Comparison of ENCODE assay signal across 7 cellular contexts in the genomic region with DNA sequence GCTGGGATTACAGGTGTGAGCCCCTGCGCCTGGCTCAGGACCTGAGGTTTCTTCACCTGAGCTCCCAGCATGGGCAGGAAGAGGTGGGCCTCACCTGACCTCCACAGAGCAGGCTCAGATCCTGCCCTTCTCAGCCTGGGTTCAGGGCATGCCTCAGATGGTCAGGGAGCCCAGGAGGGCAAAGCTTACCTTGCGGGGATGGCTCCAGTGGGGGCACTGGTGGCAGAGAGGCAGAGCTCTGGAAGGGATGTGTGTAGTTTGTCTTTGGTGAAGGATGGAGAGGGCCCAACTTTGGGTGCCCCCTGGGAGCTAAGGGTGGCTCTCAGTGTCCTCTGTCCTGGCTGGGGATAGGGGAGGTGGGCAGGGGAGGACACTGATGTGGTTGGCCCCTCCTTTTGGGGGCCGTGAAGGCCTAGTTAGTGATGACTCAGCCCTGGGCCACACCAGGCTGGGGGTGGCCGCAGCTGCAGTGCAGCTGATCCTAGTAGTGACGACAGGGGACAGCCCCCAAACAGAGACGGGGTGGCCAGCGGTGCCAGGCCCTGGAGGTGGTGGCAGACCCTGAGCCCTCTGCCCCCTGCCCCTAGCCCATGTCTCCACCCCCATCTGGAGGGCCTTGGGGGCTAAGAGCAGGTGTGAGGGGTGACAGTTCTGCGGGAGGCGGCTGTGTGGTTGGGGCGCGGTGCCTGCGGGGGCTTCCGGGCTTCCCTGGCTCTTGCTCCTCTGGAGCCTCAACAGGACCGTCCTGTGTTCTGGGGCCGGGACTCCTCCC. TPM values are rescaled to one million over a fixed set of nuclear protein-coding genes. Genes with fewer than 3 reads are reported as not detected.
DNase-seq lines count a peak whose midpoint lies in the region; ATAC-seq, FAIRE-seq and TF ChIP-seq lines count a peak whose summit lies in the region.
"Had no signal": no experiment of that assay in that cellular context is flagged by ENCODE, and none has a peak within 500 bp of the region (broad histone marks: within the 10 kb centered on the region; RNA-seq: fewer than 3 reads in every experiment).

No MANE protein-coding gene starts in this region.

- H3K4me3 ChIP-seq in H1 (ENCODE audit: extremely low read depth in 1 of 4, insufficient read depth in 2 of 4, low read depth in 3 of 4, low read length in 4 of 4) = no peak overlapping the region

- no peak overlapping the region for H2BK20ac ChIP-seq in H1 (ENCODE audit: low read length)

- H2BK15ac ChIP-seq in H1 (ENCODE audit: low read length) = no peak overlapping the region

- H2BK12ac ChIP-seq in H1 (ENCODE audit: low read depth, low read length) = no peak overlapping the region

- H3K27ac ChIP-seq in H1 (ENCODE audit: low read depth, low read length) = no peak overlapping the region

- no peak overlapping the region for H3K56ac ChIP-seq in H1 (replicated peaks; ENCODE audit: insufficient read length, low read depth, low read length)

- H2BK5ac ChIP-seq in H1 (ENCODE audit: low read depth, low read length) = no peak overlapping the region

- H2AFZ ChIP-seq in H1 (ENCODE audit: low read length) = no peak overlapping the region

- POLR2A ChIA-PET in H1 (lab: Charles Lee; ENCODE audit: partially characterized antibody) = interaction anchor here (0.8 to 2.4 kb wide), 4 partner anchors 9 to 119 kb away, joined by 3 to 9 read pairs (median 4); a partner anchor contains a TSS

- FAIRE-seq in H1 (lab: Jason Lieb, UNC) = no peak

- no peak for TF ChIP-seq CTCF in H1 (IDR thresholded peaks at IDR 0.05; ENCODE audit: control extremely low read depth in 1 of 3, insufficient read depth in 1 of 3, low read depth in 1 of 3, low read length in 3 of 3)

- no peak for TF ChIP-seq POLR2A in H1 (IDR thresholded peaks at IDR 0.05; ENCODE audit: control extremely low read depth in 1 of 2, low read depth in 2 of 2, low read length in 2 of 2)

- no peaks in the 10 kb centered on the region for H3K79me1 ChIP-seq in H1 (ENCODE audit: low read depth, low read length)

- no peaks in the 10 kb centered on the region for H3K9me3 ChIP-seq in H1 (ENCODE audit: insufficient read depth in 2 of 2, low read depth in 1 of 2, low read length in 1 of 2)

- 85% methylated on average over 7 of the region's 15 CpGs; no CpG with 5 or more reads in 1 of the 2 experiments for WGBS in H1 (ENCODE audit: extremely low coverage in 1 of 2, insufficient coverage in 1 of 2, insufficient read length in 1 of 2, insufficient replicate concordance in 2 of 2, low coverage in 1 of 2, low lambda C conversion rate in 2 of 2, missing lambda C conversion rate in 1 of 2), 2 experiments

- no peak overlapping the region for H3K23ac ChIP-seq in H1 (ENCODE audit: insufficient read length)

- H3K23me2 ChIP-seq in H1 (ENCODE audit: low read depth, low read length) = peaks cover 1% of the 10 kb centered on the region; the same call in 1 of the 2 replicates

- no peak overlapping the region for H4K91ac ChIP-seq in H1 (replicated peaks; ENCODE audit: insufficient read length, low read length)

- no peak overlapping the region for H3K4me2 ChIP-seq in H1 (ENCODE audit: insufficient read depth in 1 of 2, low read depth in 2 of 2, low read length in 2 of 2)

- DNase-seq in EH (ENCODE audit: low read depth) (peak; percentile 69), H1 (ENCODE audit: low read depth in 1 of 2, low spot score in 2 of 2) (no peak), occipital lobe (lab: John Stamatoyannopoulos, UW) (peak; percentile 43), NCI-H1105 treated with DMSO at 0.1 percent for 48 hours (lab: John Stamatoyannopoulos, UW) (no peak)
- DNase-seq: DND-41 had no signal

- H2BK120ac ChIP-seq in H1 (replicated peaks; ENCODE audit: low read depth, low read length) = no peak overlapping the region

- H4K5ac ChIP-seq in H1 (ENCODE audit: insufficient read length, low read depth, low read length) = no peak overlapping the region

- H3K18ac ChIP-seq in H1 (ENCODE audit: extremely low read depth, low read length) = no peak overlapping the region

- H2AK5ac ChIP-seq in H1 (ENCODE audit: low read depth, low read length) = no peak overlapping the region

- ATAC-seq in HG03280 (IDR thresholded peaks at IDR 0.05; ENCODE audit: unreplicated experiment) (no peak), GM19023 (IDR thresholded peaks at IDR 0.05; ENCODE audit: unreplicated experiment) (no peak)

- no peaks in the 10 kb centered on the region for H3K79me2 ChIP-seq in H1 (ENCODE audit: control insufficient read depth in 1 of 2, insufficient read depth in 2 of 2, low read length in 2 of 2)

- CTCF ChIA-PET in H1 (lab: Charles Lee; ENCODE audit: partially characterized antibody) = interaction anchor here (0.7 to 2.3 kb wide), 7 partner anchors 9 to 59 kb away, joined by 3 to 16 read pairs (median 5); a partner anchor contains a TSS

- H4K8ac ChIP-seq in H1 (ENCODE audit: extremely low read depth, insufficient read depth, low read length) = peak overlapping the region; percentile 51; the same call in 1 of the 2 replicates

- H3K14ac ChIP-seq in H1 (ENCODE audit: insufficient read length) = no peak overlapping the region

- H3K4ac ChIP-seq in H1 (replicated peaks; ENCODE audit: insufficient read length, low read depth, low read length) = no peak overlapping the region

- H3K27me3 ChIP-seq in H1 (replicated peaks in 1 of 4; ENCODE audit: control insufficient read depth in 3 of 4, extremely low read depth in 1 of 4, insufficient read depth in 3 of 4, low read length in 3 of 4) = peaks cover 0 to 8% (median 7%) of the 10 kb centered on the region in 4 experiments; a peak in 5 of 7 replicates

- no peak for TF ChIP-seq EP300 in H1 (IDR thresholded peaks at IDR 0.05; ENCODE audit: borderline replicate concordance in 1 of 2, low read depth in 2 of 2, low read length in 2 of 2)

- no peaks in the 10 kb centered on the region for H3K36me3 ChIP-seq in H1 (ENCODE audit: control insufficient read depth in 2 of 4, insufficient read depth in 4 of 4, low read length in 3 of 4)

- no peak for TF ChIP-seq RAD21 in H1 (IDR thresholded peaks at IDR 0.05 in 1 of 2, conservative IDR thresholded peaks at IDR 0.05 in 1 of 2; ENCODE audit: low read depth in 2 of 2, low read length in 2 of 2)

- no peak overlapping the region for H3K9ac ChIP-seq in H1 (replicated peaks in 1 of 4; ENCODE audit: extremely low read depth in 1 of 4, low read depth in 3 of 4, low read length in 3 of 4)

- peaks cover 0 to 6% (median 2%) of the 10 kb centered on the region in 4 experiments; a peak in 5 of 7 replicates for H3K4me1 ChIP-seq in H1 (replicated peaks in 1 of 4; ENCODE audit: control insufficient read depth in 3 of 4, insufficient read depth in 4 of 4, low read length in 3 of 4)

- H4K20me1 ChIP-seq in H1 (replicated peaks in 1 of 2; ENCODE audit: control insufficient read depth in 1 of 2, insufficient read depth in 2 of 2, low read length in 2 of 2) = peaks cover 0 to 9% of the 10 kb centered on the region in 2 experiments

RNA-seq across cellular contexts. Expression of a gene that starts 5.8 kb away (rescaled TPM):
- 19.3 and 19.6 TPM in 2 replicates for total RNA-seq in H1 (2021; fragmentation: NEBNext Ultra II Directional; extraction: Animal tissue kit (Norgen Biotek cat#: 25700))
- 13.9 and 22.4 TPM in 2 replicates for polyA plus RNA-seq in H1 (2011; rRNA removed)
- 14.3 TPM for polyA plus RNA-seq in H1 (2011; cell fraction: cytosol; rRNA removed)
- polyA plus RNA-seq in H1 (2011; cell fraction: nucleus; rRNA removed) = 15.4 TPM
- 6.9 to 18.2 TPM (median 15.2 TPM) in 4 replicates for polyA plus RNA-seq in H1 (2012, experiment 1 of 2)
- polyA plus RNA-seq in H1 (2012, experiment 2 of 2) = 11.5 TPM
- polyA plus RNA-seq in H1 (2013, experiment 1 of 2) = 16.9 TPM
- 16.5 TPM for polyA plus RNA-seq in H1 (2013, experiment 2 of 2)
- 2.1 and 3.3 TPM in 2 replicates for polyA minus RNA-seq in H1 (2011; rRNA and poly(A)+ RNA removed)
- 10.2 TPM for polyA minus RNA-seq in H1 (2011; cell fraction: cytosol; rRNA and poly(A)+ RNA removed)
- polyA minus RNA-seq in H1 (2011; cell fraction: nucleus; rRNA and poly(A)+ RNA removed) = 1.9 TPM
- 9.8 TPM for total RNA-seq in occipital lobe

RNA-seq across cellular contexts. Expression of a gene that starts 12.9 kb away (rescaled TPM):
- 8.1 and 10.3 TPM in 2 replicates for total RNA-seq in H1 (2021; fragmentation: NEBNext Ultra II Directional; extraction: Animal tissue kit (Norgen Biotek cat#: 25700))
- polyA plus RNA-seq in H1 (2011; rRNA removed) = 4.0 and 7.8 TPM in 2 replicates
- 2.0 TPM for polyA plus RNA-seq in H1 (2011; cell fraction: cytosol; rRNA removed)
- polyA plus RNA-seq in H1 (2011; cell fraction: nucleus; rRNA removed) = 4.4 TPM
- polyA plus RNA-seq in H1 (2012, experiment 1 of 2) = 3.4 to 6.5 TPM (median 4.5 TPM) in 4 replicates
- polyA plus RNA-seq in H1 (2012, experiment 2 of 2) = 9.6 TPM
- 11.2 TPM for polyA plus RNA-seq in H1 (2013, experiment 1 of 2)
- polyA plus RNA-seq in H1 (2013, experiment 2 of 2) = 14.0 TPM
- not detected in 2 replicates for polyA minus RNA-seq in H1 (2011; rRNA and poly(A)+ RNA removed)
- 9.9 TPM for polyA minus RNA-seq in H1 (2011; cell fraction: cytosol; rRNA and poly(A)+ RNA removed)
- polyA minus RNA-seq in H1 (2011; cell fraction: nucleus; rRNA and poly(A)+ RNA removed) = 1.4 TPM
- total RNA-seq in occipital lobe = not detected

RNA-seq across cellular contexts. Expression of a gene that starts 15.2 kb away (rescaled TPM):
- 70.9 and 84.5 TPM in 2 replicates for total RNA-seq in H1 (2021; fragmentation: NEBNext Ultra II Directional; extraction: Animal tissue kit (Norgen Biotek cat#: 25700))
- polyA plus RNA-seq in H1 (2011; rRNA removed) = 150 and 209 TPM in 2 replicates
- polyA plus RNA-seq in H1 (2011; cell fraction: cytosol; rRNA removed) = 159 TPM
- polyA plus RNA-seq in H1 (2011; cell fraction: nucleus; rRNA removed) = 107 TPM
- polyA plus RNA-seq in H1 (2012, experiment 1 of 2) = 24.3 to 84.5 TPM (median 77.9 TPM) in 4 replicates
- polyA plus RNA-seq in H1 (2012, experiment 2 of 2) = 61.3 TPM
- 43.2 TPM for polyA plus RNA-seq in H1 (2013, experiment 1 of 2)
- polyA plus RNA-seq in H1 (2013, experiment 2 of 2) = 47.0 TPM
- 26.8 and 36.7 TPM in 2 replicates for polyA minus RNA-seq in H1 (2011; rRNA and poly(A)+ RNA removed)
- 44.5 TPM for polyA minus RNA-seq in H1 (2011; cell fraction: cytosol; rRNA and poly(A)+ RNA removed)
- 28.0 TPM for polyA minus RNA-seq in H1 (2011; cell fraction: nucleus; rRNA and poly(A)+ RNA removed)
- 20.3 TPM for total RNA-seq in occipital lobe

RNA-seq across cellular contexts. Expression of a gene that starts 15.3 kb away (rescaled TPM):
- 91.1 and 96.6 TPM in 2 replicates for total RNA-seq in H1 (2021; fragmentation: NEBNext Ultra II Directional; extraction: Animal tissue kit (Norgen Biotek cat#: 25700))
- 65.9 and 90.2 TPM in 2 replicates for polyA plus RNA-seq in H1 (2011; rRNA removed)
- 41.7 TPM for polyA plus RNA-seq in H1 (2011; cell fraction: cytosol; rRNA removed)
- polyA plus RNA-seq in H1 (2011; cell fraction: nucleus; rRNA removed) = 431 TPM
- 79.5 to 86.9 TPM (median 82.8 TPM) in 4 replicates for polyA plus RNA-seq in H1 (2012, experiment 1 of 2)
- polyA plus RNA-seq in H1 (2012, experiment 2 of 2) = 60.3 TPM
- polyA plus RNA-seq in H1 (2013, experiment 1 of 2) = 39.2 TPM
- 39.2 TPM for polyA plus RNA-seq in H1 (2013, experiment 2 of 2)
- 71.6 and 74.8 TPM in 2 replicates for polyA minus RNA-seq in H1 (2011; rRNA and poly(A)+ RNA removed)
- polyA minus RNA-seq in H1 (2011; cell fraction: cytosol; rRNA and poly(A)+ RNA removed) = 70.0 TPM
- 98.2 TPM for polyA minus RNA-seq in H1 (2011; cell fraction: nucleus; rRNA and poly(A)+ RNA removed)
- total RNA-seq in occipital lobe = 47.3 TPM

RNA-seq across cellular contexts. Expression of a gene that starts 22.9 kb away (rescaled TPM):
- 47.6 and 51.7 TPM in 2 replicates for total RNA-seq in H1 (2021; fragmentation: NEBNext Ultra II Directional; extraction: Animal tissue kit (Norgen Biotek cat#: 25700))
- 29.3 and 43.0 TPM in 2 replicates for polyA plus RNA-seq in H1 (2011; rRNA removed)
- 32.3 TPM for polyA plus RNA-seq in H1 (2011; cell fraction: cytosol; rRNA removed)
- polyA plus RNA-seq in H1 (2011; cell fraction: nucleus; rRNA removed) = 108 TPM
- polyA plus RNA-seq in H1 (2012, experiment 1 of 2) = 16.9 to 39.8 TPM (median 34.7 TPM) in 4 replicates
- 28.2 TPM for polyA plus RNA-seq in H1 (2012, experiment 2 of 2)
- 32.1 TPM for polyA plus RNA-seq in H1 (2013, experiment 1 of 2)
- polyA plus RNA-seq in H1 (2013, experiment 2 of 2) = 31.4 TPM
- polyA minus RNA-seq in H1 (2011; rRNA and poly(A)+ RNA removed) = 10.2 and 11.0 TPM in 2 replicates
- polyA minus RNA-seq in H1 (2011; cell fraction: cytosol; rRNA and poly(A)+ RNA removed) = 34.1 TPM
- 28.8 TPM for polyA minus RNA-seq in H1 (2011; cell fraction: nucleus; rRNA and poly(A)+ RNA removed)
- 5.5 TPM for total RNA-seq in occipital lobe

Comparison
In these comparisons a context has a peak if more than half of its experiments do, and no peak if none do; other contexts are left out.
1. DNase-seq: peak in EH (single experiment) and occipital lobe (single experiment); none in H1 (0 of 2) and NCI-H1105 treated with DMSO at 0.1 percent for 48 hours (single experiment).